ENCODE assay signal across 8 cellular contexts in the genomic region with DNA sequence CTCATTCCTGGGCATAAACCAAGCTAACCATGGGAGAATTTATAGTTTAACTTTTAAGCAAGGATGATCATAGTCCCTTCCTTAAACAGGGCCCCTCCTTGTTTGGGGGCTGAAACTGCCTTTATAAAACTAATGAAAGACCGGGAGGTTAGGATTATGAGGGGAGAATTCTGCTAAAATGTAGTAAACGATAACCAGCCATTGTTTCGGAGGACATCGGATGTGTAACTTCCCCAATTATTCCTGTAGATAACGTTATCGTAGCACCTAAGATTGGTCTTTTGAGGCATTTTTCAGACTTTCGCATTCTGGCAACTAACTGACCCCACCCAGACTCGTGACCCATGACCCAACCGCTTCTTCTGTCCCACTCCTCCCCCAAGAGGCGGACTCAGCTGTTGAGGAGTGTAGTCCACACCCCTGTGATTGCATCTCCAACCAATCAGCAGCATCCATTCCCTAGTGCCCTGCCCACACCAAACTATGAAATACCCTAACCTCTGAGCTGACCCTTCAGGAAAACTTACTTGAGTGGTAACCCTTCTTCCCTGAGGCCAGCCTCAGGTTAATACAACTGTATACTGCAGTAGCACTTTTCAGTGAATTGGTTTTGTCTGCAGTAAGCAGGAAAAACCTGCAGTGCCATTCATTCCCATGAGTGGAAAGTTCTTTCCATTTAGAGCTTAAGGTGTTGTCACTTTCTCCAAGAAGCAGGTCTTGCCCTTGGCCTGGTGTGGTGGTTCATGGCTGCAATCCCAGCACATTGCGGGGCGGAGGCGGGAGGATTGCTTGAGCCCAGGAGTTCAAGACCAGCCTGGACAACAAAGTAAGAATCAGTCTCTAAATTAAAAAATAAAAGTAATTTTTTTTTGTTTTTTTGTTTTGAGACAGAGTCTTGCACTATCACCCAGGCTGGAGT. TPM values are rescaled to one million over a fixed set of nuclear protein-coding genes. Genes with fewer than 3 reads are reported as not detected.
DNase-seq lines count a peak whose midpoint lies in the region; ATAC-seq lines count a peak whose summit lies in the region.

No MANE protein-coding gene starts in this region.

- H3K27me3 ChIP-seq in rectal smooth muscle tissue (ENCODE audit: control insufficient read depth, insufficient read depth, low read length), result no peaks in the 10 kb centered on the region

- H3K27ac ChIP-seq in SK-N-MC (peak overlapping the region; percentile 96), angular gyrus (ENCODE audit: low read depth, low read length) (peak overlapping the region; percentile 97), rectal smooth muscle tissue (ENCODE audit: low read depth, low read length) (peak overlapping the region; percentile 88)

- H3K4me3 ChIP-seq in SK-N-MC (peak overlapping the region; percentile 100), rectal smooth muscle tissue (ENCODE audit: low read length) (peak overlapping the region; percentile 86)

- peaks cover 9% of the 10 kb centered on the region for H3K4me1 ChIP-seq in rectal smooth muscle tissue (ENCODE audit: control insufficient read depth, insufficient read depth, low read length)

- peaks cover 26% of the 10 kb centered on the region for H3K36me3 ChIP-seq in SK-N-MC (ENCODE audit: insufficient read depth, low read length)
- peaks cover 5% of the 10 kb centered on the region for H3K36me3 ChIP-seq in rectal smooth muscle tissue (ENCODE audit: control insufficient read depth, insufficient read depth, low read length)

- peak; percentile 65 for ATAC-seq in GM21390 (IDR thresholded peaks at IDR 0.05; ENCODE audit: unreplicated experiment)

- peak; percentile 28 for DNase-seq in DMS 273 treated with DMSO at 0.1 percent for 48 hours (lab: John Stamatoyannopoulos, UW)
- peak; percentile 55 for DNase-seq in HuH-7.5 (ENCODE audit: low spot score)
- no peak for DNase-seq in SK-N-MC (ENCODE audit: low read depth, low spot score)
- peak; percentile 82 for DNase-seq in hepatic stellate cell (ENCODE audit: low spot score)
- DNase-seq in mesenteric fat pad (ENCODE audit: low spot score), result no peak

- H3K9me3 ChIP-seq in SK-N-MC (ENCODE audit: low read depth, low read length), result no peaks in the 10 kb centered on the region

- peak overlapping the region; percentile 100 for H3K9ac ChIP-seq in SK-N-MC (ENCODE audit: insufficient read length)
- peak overlapping the region; percentile 72 for H3K9ac ChIP-seq in rectal smooth muscle tissue (ENCODE audit: low read length)

RNA-seq across cellular contexts. Expression of a gene that starts 0.8 kb away (rescaled TPM):
- 31.9 TPM for total RNA-seq in mesenteric fat pad

RNA-seq across cellular contexts. Expression of a gene that starts 14.1 kb away (rescaled TPM):
- total RNA-seq in mesenteric fat pad, result 44.1 TPM

RNA-seq across cellular contexts. Expression of a gene that starts 39.2 kb away (rescaled TPM):
- not detected for total RNA-seq in mesenteric fat pad

Comparison
In these comparisons a context has a peak if more than half of its experiments do, and no peak if none do; other contexts are left out.
1. DNase-seq: peak in DMS 273 treated with DMSO at 0.1 percent for 48 hours (single experiment), HuH-7.5 (single experiment) and hepatic stellate cell (single experiment); none in SK-N-MC (single experiment) and mesenteric fat pad (single experiment).
2. Peak in every context shown above with its lines, with median percentiles within 50 percentile points of each other: H3K27ac ChIP-seq.